ENCODE assay signal across 23 cellular contexts in the genomic region with DNA sequence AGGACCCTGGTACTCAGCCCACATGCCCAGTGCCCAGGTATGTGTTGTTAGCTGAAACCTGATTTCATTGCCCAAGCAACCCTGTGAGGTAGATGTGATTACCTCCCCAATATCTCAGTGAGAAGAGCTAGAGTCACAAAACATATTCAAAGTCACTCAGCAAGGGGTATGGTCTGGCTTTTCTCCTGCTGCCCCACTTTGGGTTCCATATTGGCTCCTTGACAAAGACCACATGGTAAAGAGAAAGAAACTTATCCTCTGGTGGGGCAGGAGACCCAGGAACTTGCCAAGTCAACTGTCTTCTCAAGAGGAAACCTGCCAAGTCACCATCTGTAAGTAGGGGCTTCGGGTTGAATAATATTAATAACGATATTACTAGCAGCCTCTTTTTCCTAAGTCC.
DNase-seq lines count a peak whose midpoint lies in the region; ATAC-seq, FAIRE-seq and TF ChIP-seq lines count a peak whose summit lies in the region.
"Had no signal": no experiment of that assay in that cellular context is flagged by ENCODE, and none has a peak within 500 bp of the region (broad histone marks: within the 10 kb centered on the region; RNA-seq: fewer than 3 reads in every experiment).

No MANE protein-coding gene starts in this region.

- H3K9me3 Mint-ChIP-seq in natural killer cell (peaks cover 3 to 4% of the 10 kb centered on the region in 2 donors), immature natural killer cell (peaks cover 2 to 10% (median 7%) of the 10 kb centered on the region in 6 donors)
- H3K9me3 Mint-ChIP-seq in natural killer cell treated with Interleukin-12 subunit alpha and Interleukin-12 subunit beta and Interleukin-15 and Interleukin-18, amount 100 ng/mL, for 72 hours: peaks cover 9% of the 10 kb centered on the region
- H3K9me3 Mint-ChIP-seq: HFFc6 had no signal

- TF ChIP-seq EP300 in K562 (IDR thresholded peaks at IDR 0.05; ENCODE audit: low read length): no peak

- FAIRE-seq in K562 (lab: Jason Lieb, UNC) (no peak), RCC 7860 (lab: Jason Lieb, UNC) (no peak)
- FAIRE-seq: A204.1, D721Med, GM12891, GM18507, H54 had no signal

- 0% methylated on average over 2 of the region's 2 CpGs for WGBS in K562 (ENCODE audit: insufficient coverage, low coverage, missing lambda C conversion rate)
- WGBS in body of pancreas, 2 donors: 86 to 94% methylated on average over 2 of the region's 2 CpGs

- peak overlapping the region; percentile 83 to 99 for H3K27ac Mint-ChIP-seq in natural killer cell
- H3K27ac Mint-ChIP-seq in natural killer cell treated with Interleukin-12 subunit alpha and Interleukin-12 subunit beta and Interleukin-15 and Interleukin-18, amount 100 ng/mL, for 72 hours: peak overlapping the region in 1 of 2 donors; percentile 54
- H3K27ac Mint-ChIP-seq in immature natural killer cell: peak overlapping the region in 4 of 6 donors; percentile 64 to 89 (median 78)
- H3K27ac Mint-ChIP-seq: B cell, HFFc6 had no signal

- TF ChIP-seq CTCF in natural killer cell (IDR thresholded peaks at IDR 0.05) (no peak), K562 (IDR thresholded peaks at IDR 0.05 in 2 of 3, conservative IDR thresholded peaks at IDR 0.05 in 1 of 3; ENCODE audit: insufficient read depth in 2 of 3, low read depth in 1 of 3, low read length in 3 of 3) (no peak), body of pancreas (IDR thresholded peaks at IDR 0.05) (no peak)

- no peak overlapping the region for H3K4me3 Mint-ChIP-seq in natural killer cell
- H3K4me3 Mint-ChIP-seq in natural killer cell treated with Interleukin-12 subunit alpha and Interleukin-12 subunit beta and Interleukin-15 and Interleukin-18, amount 100 ng/mL, for 72 hours: no peak overlapping the region
- peak overlapping the region in 1 of 5 donors; percentile 39 for H3K4me3 Mint-ChIP-seq in immature natural killer cell
- H3K4me3 Mint-ChIP-seq: B cell, HFFc6 had no signal

- H3K27me3 Mint-ChIP-seq in natural killer cell (ENCODE audit: low read depth in 2 of 2): no peaks in the 10 kb centered on the region
- no peaks in the 10 kb centered on the region for H3K27me3 Mint-ChIP-seq in natural killer cell treated with Interleukin-12 subunit alpha and Interleukin-12 subunit beta and Interleukin-15 and Interleukin-18, amount 100 ng/mL, for 72 hours
- H3K27me3 Mint-ChIP-seq in immature natural killer cell (ENCODE audit: low read depth in 3 of 3): peaks cover 5 to 14% (median 13%) of the 10 kb centered on the region in 3 donors

- no peak overlapping the region for H2AFZ ChIP-seq in K562 (ENCODE audit: low read depth, low read length)

- BruUV-seq in K562 (replicated peaks; lab: Mats Ljungman, UMichigan): no TSS peak

- intact Hi-C loops in natural killer cell (cut with micrococcal nuclease) (no loop called here), K562 (cut with micrococcal nuclease) (no loop called here), body of pancreas (cut with DNase I) (no loop called here)

- ATAC-seq in natural killer cell (no peak), K562 (no peak), body of pancreas (no peak)
- no peak for ATAC-seq in natural killer cell treated with Interleukin-12 subunit alpha and Interleukin-12 subunit beta and Interleukin-15 and Interleukin-18, amount 100 ng/mL, for 72 hours

- H3K36me3 ChIP-seq in KOPT-K1 (ENCODE audit: insufficient read depth, low read length) (no peaks in the 10 kb centered on the region), K562 (ENCODE audit: control insufficient read depth, insufficient read depth, low read length) (no peaks in the 10 kb centered on the region), body of pancreas (replicated peaks in 1 of 2; ENCODE audit: insufficient read depth in 1 of 2, low read depth in 2 of 2) (no peaks in the 10 kb centered on the region)
- H3K36me3 ChIP-seq: HAP-1 had no signal

- H3K9me1 ChIP-seq in K562 (ENCODE audit: control insufficient read depth, insufficient read depth, low read length): no peaks in the 10 kb centered on the region

- H3K9me3 ChIP-seq in KOPT-K1 (ENCODE audit: insufficient read depth, low read length, poor library complexity, severe bottlenecking): peaks cover 30% of the 10 kb centered on the region
- H3K9me3 ChIP-seq in K562 (replicated peaks; ENCODE audit: control insufficient read depth, insufficient read depth, low read depth, low read length): peaks cover 3% of the 10 kb centered on the region; the same call in 1 of the 2 replicates
- H3K9me3 ChIP-seq in body of pancreas: no peaks in the 10 kb centered on the region
- H3K9me3 ChIP-seq: HAP-1 had no signal

- TF ChIP-seq POLR2A in K562 (conservative IDR thresholded peaks at IDR 0.05) (no peak), body of pancreas (IDR thresholded peaks at IDR 0.05) (no peak)

- no peak for TF ChIP-seq RAD21 in K562 (CRISPR knock-in tag; conservative IDR thresholded peaks at IDR 0.05 in 1 of 2, IDR thresholded peaks at IDR 0.05 in 1 of 2)

- H3K4me1 Mint-ChIP-seq in natural killer cell (peaks cover 60 to 69% of the 10 kb centered on the region in 2 donors), immature natural killer cell (peaks cover 64 to 72% of the 10 kb centered on the region in 2 donors)
- H3K4me1 Mint-ChIP-seq in natural killer cell treated with Interleukin-12 subunit alpha and Interleukin-12 subunit beta and Interleukin-15 and Interleukin-18, amount 100 ng/mL, for 72 hours (ENCODE audit: low read depth in 2 of 2): peaks cover 31 to 36% of the 10 kb centered on the region in 2 donors

- CTCF ChIA-PET in K562 (lab: Yijun Ruan, JAX; ENCODE audit: low intra/inter-chr PET ratio): no interaction called here

- in situ Hi-C loops in K562 (cut with MboI): no loop called here

- H3K79me2 ChIP-seq in K562 (ENCODE audit: control insufficient read depth, insufficient read depth, low read length): no peaks in the 10 kb centered on the region

- H3K9ac ChIP-seq in K562 (ENCODE audit: insufficient read depth in 1 of 2, low read depth in 2 of 2, low read length in 2 of 2): no peak overlapping the region

- POLR2A ChIA-PET in K562 (lab: Yijun Ruan, JAX): no interaction called here

- H3K27ac ChIP-seq in KOPT-K1 (ENCODE audit: low read depth, low read length, poor library complexity, severe bottlenecking) (peak overlapping the region; percentile 3), K562 (ENCODE audit: extremely low read depth, low read depth, low read length) (no peak overlapping the region), body of pancreas (no peak overlapping the region)
- H3K27ac ChIP-seq: 22Rv1 had no signal

- H3K4me3 ChIP-seq in K562: no peak overlapping the region
- no peak overlapping the region for H3K4me3 ChIP-seq in body of pancreas
- H3K4me3 ChIP-seq: HAP-1 had no signal

- no peak overlapping the region for H3K4me2 ChIP-seq in K562 (ENCODE audit: insufficient read depth, low read length)

- DNase-seq in natural killer cell: no peak
- DNase-seq in natural killer cell treated with Interleukin-12 subunit alpha and Interleukin-12 subunit beta and Interleukin-15 and Interleukin-18, amount 100 ng/mL, for 72 hours (ENCODE audit: low spot score): no peak
- no peak for DNase-seq in K562 (ENCODE audit: extremely low read depth in 1 of 4, low spot score in 3 of 4)
- DNase-seq in immature natural killer cell: no peak
- DNase-seq in body of pancreas: no peak
- DNase-seq in RCC 7860 (ENCODE audit: low spot score): no peak
- no peak for DNase-seq in NCI-H1105 (lab: John Stamatoyannopoulos, UW)
- DNase-seq: C1 segment of cervical spinal cord; CD8-positive, alpha-beta memory T cell; DMS 273 treated with DMSO at 0.1 percent for 48 hours; DMS79; GF-D8; GOT3; HFFc6 had no signal

- H4K20me1 ChIP-seq in K562 (replicated peaks; ENCODE audit: control insufficient read depth, insufficient read depth, low read length): no peaks in the 10 kb centered on the region

- H3K4me1 ChIP-seq in K562 (replicated peaks in 1 of 2; ENCODE audit: control insufficient read depth in 2 of 2, insufficient read depth in 2 of 2, low read length in 2 of 2) (no peaks in the 10 kb centered on the region), body of pancreas (no peaks in the 10 kb centered on the region)
- H3K4me1 ChIP-seq: HAP-1 had no signal

- H3K36me3 Mint-ChIP-seq in natural killer cell (peaks cover 8% of the 10 kb centered on the region), immature natural killer cell (peaks cover 0 to 12% (median 12%) of the 10 kb centered on the region in 3 donors)
- peaks cover 16% of the 10 kb centered on the region for H3K36me3 Mint-ChIP-seq in natural killer cell treated with Interleukin-12 subunit alpha and Interleukin-12 subunit beta and Interleukin-15 and Interleukin-18, amount 100 ng/mL, for 72 hours

- H3K27me3 ChIP-seq in K562 (ENCODE audit: control insufficient read depth in 2 of 2, insufficient read depth in 2 of 2, low read length in 2 of 2) (no peaks in the 10 kb centered on the region), body of pancreas (no peaks in the 10 kb centered on the region)

TF ChIP-seq in K562, 482 proteins besides CTCF, POLR2A, EP300 and RAD21 (continues in another document):
- 0 out of 2 replicates have a peak, but pooled peaks have one; percentile 6 for TF ChIP-seq ZNF212 (CRISPR knock-in tag; IDR thresholded peaks at IDR 0.05)
- TF ChIP-seq, protein P1, sequence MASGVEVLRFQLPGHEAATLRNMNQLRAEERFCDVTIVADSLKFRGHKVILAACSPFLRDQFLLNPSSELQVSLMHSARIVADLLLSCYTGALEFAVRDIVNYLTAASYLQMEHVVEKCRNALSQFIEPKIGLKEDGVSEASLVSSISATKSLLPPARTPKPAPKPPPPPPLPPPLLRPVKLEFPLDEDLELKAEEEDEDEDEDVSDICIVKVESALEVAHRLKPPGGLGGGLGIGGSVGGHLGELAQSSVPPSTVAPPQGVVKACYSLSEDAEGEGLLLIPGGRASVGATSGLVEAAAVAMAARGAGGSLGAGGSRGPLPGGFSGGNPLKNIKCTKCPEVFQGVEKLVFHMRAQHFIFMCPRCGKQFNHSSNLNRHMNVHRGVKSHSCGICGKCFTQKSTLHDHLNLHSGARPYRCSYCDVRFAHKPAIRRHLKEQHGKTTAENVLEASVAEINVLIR (CRISPR knock-in tag; IDR thresholded peaks at IDR 0.05): 0 out of 2 replicates have a peak, but pooled peaks have one; percentile 31
- TF ChIP-seq PHF21A (IDR thresholded peaks at IDR 0.05; ENCODE audit: borderline replicate concordance, low read depth): no peak
- TF ChIP-seq E2F3 (CRISPR knock-in tag; IDR thresholded peaks at IDR 0.05): peak; percentile 75; the same call in 1 of the 2 replicates
- TF ChIP-seq ZNF444 (CRISPR knock-in tag; IDR thresholded peaks at IDR 0.05): peak; percentile 58; the same call in 1 of the 2 replicates
